Comparison of ENCODE assay signal across 24 cellular contexts in the genomic region with DNA sequence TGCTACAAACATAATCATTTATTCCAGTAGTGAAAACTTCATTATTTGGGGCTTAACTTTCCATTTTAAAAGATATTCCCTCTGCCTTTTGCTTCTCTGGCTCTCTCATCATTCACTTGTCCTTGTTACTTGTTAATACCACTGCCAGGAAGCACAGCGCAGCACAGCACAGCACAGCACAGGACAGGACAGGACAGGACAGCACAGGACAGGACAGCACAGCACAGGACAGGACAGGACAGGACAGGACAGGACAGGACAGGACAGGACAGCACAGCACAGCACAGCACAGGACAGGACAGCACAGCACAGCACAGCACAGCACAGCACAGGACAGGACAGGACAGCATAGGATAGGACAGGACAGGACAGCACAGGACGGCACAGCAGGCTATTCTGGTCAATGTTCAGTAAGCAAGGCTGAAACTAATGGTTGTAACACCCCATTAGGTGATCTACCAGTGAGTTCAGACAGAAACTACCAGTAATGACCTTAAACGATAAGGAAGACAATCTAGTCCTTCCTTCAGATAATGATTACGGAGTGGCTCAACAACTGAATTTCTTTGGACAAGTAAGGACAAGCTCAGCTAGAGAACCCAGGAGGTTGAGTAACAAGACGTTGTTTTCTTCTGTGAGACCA. TPM values are rescaled to one million over a fixed set of nuclear protein-coding genes. Genes with fewer than 3 reads are reported as not detected.
A peak's percentile ranks its signal among the peaks of the same experiment; 100 is the strongest.
DNase-seq lines count a peak whose midpoint lies in the region; ATAC-seq and TF ChIP-seq lines count a peak whose summit lies in the region.
"Had no signal": no experiment of that assay in that cellular context is flagged by ENCODE, and none has a peak within 500 bp of the region (broad histone marks: within the 10 kb centered on the region; RNA-seq: fewer than 3 reads in every experiment).

No MANE protein-coding gene starts in this region.

- H3K79me2 ChIP-seq in Loucy (ENCODE audit: insufficient read depth, low read length) = peaks cover 94% of the 10 kb centered on the region

- H2BK15ac ChIP-seq in mesenchymal stem cell (ENCODE audit: low read depth, poor library complexity, severe bottlenecking) = no peak overlapping the region

- H3K27me3 Mint-ChIP-seq in CD4-positive, CD25-positive, alpha-beta regulatory T cell = no peaks in the 10 kb centered on the region
- H3K27me3 Mint-ChIP-seq in effector memory CD8-positive, alpha-beta T cell = no peaks in the 10 kb centered on the region
- no peaks in the 10 kb centered on the region for H3K27me3 Mint-ChIP-seq in activated T-helper 1 cell treated with anti-CD3 and anti-CD28 coated beads, Interleukin-12 subunit alpha, Interleukin-12 subunit beta, Interleukin-2, Interleukin-4 antibody, amounts not matched to agents 30 ng/mL and 10 ng/mL and 1 ng/mL, durations not matched to agents 14 hours and 24 hours and 36 hours (ENCODE audit: insufficient read depth)
- H3K27me3 Mint-ChIP-seq: CD8-positive, alpha-beta memory T cell had no signal

- intact Hi-C loops in upper lobe of right lung (cut with DNase I) = no loop called here
- intact Hi-C loops in activated T-helper 1 cell treated with anti-CD3 and anti-CD28 coated beads, Interleukin-12 subunit alpha, Interleukin-12 subunit beta, Interleukin-2, Interleukin-4 antibody, amounts not matched to agents 30 ng/mL and 10 ng/mL and 1 ng/mL, durations not matched to agents 14 hours and 24 hours and 36 hours (cut with micrococcal nuclease) = no loop called here

- peaks cover 11% of the 10 kb centered on the region for H3K36me3 ChIP-seq in CD4-positive, CD25-positive, alpha-beta regulatory T cell (ENCODE audit: control insufficient read depth, insufficient read depth, low read length)
- H3K36me3 ChIP-seq in Loucy (ENCODE audit: insufficient read depth, low read length) (no peaks in the 10 kb centered on the region), mesenchymal stem cell (ENCODE audit: control insufficient read depth in 1 of 2, insufficient read depth in 2 of 2, low read depth in 1 of 2, low read length in 2 of 2) (peaks cover 3 to 4% of the 10 kb centered on the region in 2 experiments), upper lobe of right lung (no peaks in the 10 kb centered on the region)

- H2AK5ac ChIP-seq in mesenchymal stem cell (ENCODE audit: low read length, severe bottlenecking) = peak overlapping the region; percentile 38

- H3K4me1 ChIP-seq in CD4-positive, CD25-positive, alpha-beta regulatory T cell (ENCODE audit: control insufficient read depth, insufficient read depth, low read length, poor library complexity, severe bottlenecking) = peaks cover 46% of the 10 kb centered on the region
- H3K4me1 ChIP-seq in Loucy (ENCODE audit: insufficient read depth, low read length, poor library complexity, severe bottlenecking) (peaks cover 39% of the 10 kb centered on the region), mesenchymal stem cell (ENCODE audit: control insufficient read depth, insufficient read depth, low read depth, low read length) (peaks cover 9% of the 10 kb centered on the region), upper lobe of right lung (peaks cover 24% of the 10 kb centered on the region)

- H3K27ac ChIP-seq in CD4-positive, CD25-positive, alpha-beta regulatory T cell (ENCODE audit: insufficient read depth, low read length, poor library complexity, severe bottlenecking) = peak overlapping the region; percentile 21
- H3K27ac ChIP-seq in mesenchymal stem cell (ENCODE audit: low read length, poor library complexity, severe bottlenecking) (no peak overlapping the region), upper lobe of right lung (no peak overlapping the region)
- H3K27ac ChIP-seq: KMS-11, psoas muscle had no signal

- 98% methylated on average over 4 of the region's 5 CpGs for WGBS in mesenchymal stem cell

- no peaks in the 10 kb centered on the region for H3K9me3 Mint-ChIP-seq in CD4-positive, CD25-positive, alpha-beta regulatory T cell
- no peaks in the 10 kb centered on the region for H3K9me3 Mint-ChIP-seq in effector memory CD8-positive, alpha-beta T cell
- no peaks in the 10 kb centered on the region for H3K9me3 Mint-ChIP-seq in activated T-helper 1 cell treated with anti-CD3 and anti-CD28 coated beads, Interleukin-12 subunit alpha, Interleukin-12 subunit beta, Interleukin-2, Interleukin-4 antibody, amounts not matched to agents 30 ng/mL and 10 ng/mL and 1 ng/mL, durations not matched to agents 14 hours and 24 hours and 36 hours
- H3K9me3 Mint-ChIP-seq: CD8-positive, alpha-beta memory T cell had no signal

- H3K4me3 Mint-ChIP-seq in CD4-positive, CD25-positive, alpha-beta regulatory T cell = peak overlapping the region; percentile 8 to 59 (median 32)
- no peak overlapping the region for H3K4me3 Mint-ChIP-seq in effector memory CD8-positive, alpha-beta T cell
- no peak overlapping the region for H3K4me3 Mint-ChIP-seq in activated T-helper 1 cell treated with anti-CD3 and anti-CD28 coated beads, Interleukin-12 subunit alpha, Interleukin-12 subunit beta, Interleukin-2, Interleukin-4 antibody, amounts not matched to agents 30 ng/mL and 10 ng/mL and 1 ng/mL, durations not matched to agents 14 hours and 24 hours and 36 hours
- H3K4me3 Mint-ChIP-seq: CD8-positive, alpha-beta memory T cell had no signal

- H2BK120ac ChIP-seq in mesenchymal stem cell (ENCODE audit: low read depth, low read length) = no peak overlapping the region

- H3K4ac ChIP-seq in mesenchymal stem cell (ENCODE audit: low read depth in 1 of 2, low read length in 2 of 2) = no peak overlapping the region

- H2AFZ ChIP-seq in Loucy (ENCODE audit: low read length) (no peak overlapping the region), mesenchymal stem cell (ENCODE audit: low read depth, low read length) (no peak overlapping the region)

- H3K36me3 Mint-ChIP-seq in CD4-positive, CD25-positive, alpha-beta regulatory T cell = peaks cover 11% of the 10 kb centered on the region
- H3K36me3 Mint-ChIP-seq in effector memory CD8-positive, alpha-beta T cell (ENCODE audit: insufficient read depth) = peaks cover 29% of the 10 kb centered on the region
- peaks cover 19% of the 10 kb centered on the region for H3K36me3 Mint-ChIP-seq in activated T-helper 1 cell treated with anti-CD3 and anti-CD28 coated beads, Interleukin-12 subunit alpha, Interleukin-12 subunit beta, Interleukin-2, Interleukin-4 antibody, amounts not matched to agents 30 ng/mL and 10 ng/mL and 1 ng/mL, durations not matched to agents 14 hours and 24 hours and 36 hours (ENCODE audit: low read depth)

- peaks cover 46% of the 10 kb centered on the region for H4K20me1 ChIP-seq in Loucy (ENCODE audit: insufficient read depth, low read length, poor library complexity, severe bottlenecking)

- ATAC-seq in CD4-positive, CD25-positive, alpha-beta regulatory T cell (ENCODE audit: low read depth in 2 of 2) = no peak
- no peak for ATAC-seq in effector memory CD8-positive, alpha-beta T cell (replicated peaks)
- ATAC-seq in upper lobe of right lung = no peak
- ATAC-seq: HCT116, psoas muscle had no signal

- peak overlapping the region; percentile 1 to 89 (median 69) for H3K27ac Mint-ChIP-seq in CD4-positive, CD25-positive, alpha-beta regulatory T cell
- H3K27ac Mint-ChIP-seq in effector memory CD8-positive, alpha-beta T cell = peak overlapping the region; percentile 63 to 78
- no peak overlapping the region for H3K27ac Mint-ChIP-seq in activated T-helper 1 cell treated with anti-CD3 and anti-CD28 coated beads, Interleukin-12 subunit alpha, Interleukin-12 subunit beta, Interleukin-2, Interleukin-4 antibody, amounts not matched to agents 30 ng/mL and 10 ng/mL and 1 ng/mL, durations not matched to agents 14 hours and 24 hours and 36 hours

- H3K4me3 ChIP-seq in CD4-positive, CD25-positive, alpha-beta regulatory T cell (ENCODE audit: low read depth, low read length) = no peak overlapping the region
- H3K4me3 ChIP-seq in Loucy (ENCODE audit: low read length, poor library complexity, severe bottlenecking) = peak overlapping the region; percentile 52
- H3K4me3 ChIP-seq in mesenchymal stem cell (ENCODE audit: insufficient read depth in 1 of 2, low read depth in 1 of 2, low read length in 2 of 2) = no peak overlapping the region
- H3K4me3 ChIP-seq in upper lobe of right lung = no peak overlapping the region
- H3K4me3 ChIP-seq: psoas muscle, skin epidermis had no signal

- peak overlapping the region in 1 of 2 experiments; percentile 96 for H3K23ac ChIP-seq in mesenchymal stem cell (ENCODE audit: low read length in 2 of 2)

- H3K4me1 Mint-ChIP-seq in CD4-positive, CD25-positive, alpha-beta regulatory T cell = peaks cover 36 to 66% (median 54%) of the 10 kb centered on the region in 4 donors
- H3K4me1 Mint-ChIP-seq in effector memory CD8-positive, alpha-beta T cell (ENCODE audit: low read depth in 2 of 2) = peaks cover 37 to 47% of the 10 kb centered on the region in 2 donors
- peaks cover 48% of the 10 kb centered on the region for H3K4me1 Mint-ChIP-seq in activated T-helper 1 cell treated with anti-CD3 and anti-CD28 coated beads, Interleukin-12 subunit alpha, Interleukin-12 subunit beta, Interleukin-2, Interleukin-4 antibody, amounts not matched to agents 30 ng/mL and 10 ng/mL and 1 ng/mL, durations not matched to agents 14 hours and 24 hours and 36 hours (ENCODE audit: low read depth)

- TF ChIP-seq CTCF in Loucy (conservative IDR thresholded peaks at IDR 0.05; ENCODE audit: low read length) = no peak
- TF ChIP-seq CTCF in upper lobe of right lung (IDR thresholded peaks at IDR 0.05) = no peak

- peak overlapping the region in 1 of 2 experiments; percentile 46 for H3K14ac ChIP-seq in mesenchymal stem cell (ENCODE audit: low read length in 2 of 2)

- no peaks in the 10 kb centered on the region for H3K9me3 ChIP-seq in CD4-positive, CD25-positive, alpha-beta regulatory T cell (ENCODE audit: control insufficient read depth in 2 of 2, low read length in 2 of 2)
- H3K9me3 ChIP-seq in Loucy (ENCODE audit: insufficient read depth, low read depth, low read length) (no peaks in the 10 kb centered on the region), mesenchymal stem cell (ENCODE audit: control insufficient read depth, low read length) (no peaks in the 10 kb centered on the region), upper lobe of right lung (no peaks in the 10 kb centered on the region)
- H3K9me3 ChIP-seq: psoas muscle had no signal

- peak overlapping the region; percentile 41 for H4K8ac ChIP-seq in mesenchymal stem cell (ENCODE audit: low read length)

- H3K9ac ChIP-seq in Loucy (ENCODE audit: low read depth, low read length, poor library complexity, severe bottlenecking) (peak overlapping the region; percentile 58), mesenchymal stem cell (ENCODE audit: low read length) (no peak overlapping the region)
- H3K9ac ChIP-seq: KMS-11 had no signal

- no peak overlapping the region for H2BK5ac ChIP-seq in mesenchymal stem cell (ENCODE audit: low read depth, low read length, poor library complexity, severe bottlenecking)

- H3K79me1 ChIP-seq in mesenchymal stem cell (replicated peaks; ENCODE audit: low read length, poor library complexity, severe bottlenecking) = peaks cover 11% of the 10 kb centered on the region

- peak overlapping the region; percentile 72 for H3K4me2 ChIP-seq in Loucy (ENCODE audit: low read depth, low read length, poor library complexity, severe bottlenecking)
- no peak overlapping the region for H3K4me2 ChIP-seq in mesenchymal stem cell (ENCODE audit: low read length, poor library complexity, severe bottlenecking)
- H3K4me2 ChIP-seq: KMS-11 had no signal

- H3K18ac ChIP-seq in mesenchymal stem cell (ENCODE audit: low read depth in 1 of 2, low read length in 2 of 2) = peak overlapping the region in 1 of 2 experiments; percentile 13

- DNase-seq in CD4-positive, CD25-positive, alpha-beta regulatory T cell = no peak
- DNase-seq in effector memory CD8-positive, alpha-beta T cell = no peak
- DNase-seq in mesenchymal stem cell (no peak), HK-2 (ENCODE audit: unreplicated experiment) (no peak), upper lobe of right lung (no peak), AG08396 (ENCODE audit: low spot score) (no peak)
- no peak for DNase-seq in activated T-helper 1 cell treated with anti-CD3 and anti-CD28 coated beads, Interleukin-12 subunit alpha, Interleukin-12 subunit beta, Interleukin-2, Interleukin-4 antibody, amounts not matched to agents 30 ng/mL and 10 ng/mL and 1 ng/mL, durations not matched to agents 14 hours and 24 hours and 36 hours (ENCODE audit: low spot score)
- DNase-seq: activated CD8-positive, alpha-beta memory T cell treated with anti-CD3 and anti-CD28 coated beads, Interleukin-2, amount 50 U/mL, for 48 hours; CD8-positive, alpha-beta memory T cell; effector CD8-positive, alpha-beta T cell; NCI-H1048; NCI-H2081 treated with DMSO at 0.1 percent for 48 hours; NK-92 treated with Interleukin-12 subunit alpha and Interleukin-12 subunit beta, amount 100 ng/mL, for 24 hours; psoas muscle; RPMI8226; stimulated activated CD4-positive, alpha-beta T cell treated with anti-CD3 and anti-CD28 coated beads, Interleukin-4, amount 100 ng/mL, for 1 hour had no signal

- 0 out of 2 replicates have a peak, but pooled peaks cover 5% of the 10 kb centered on the region for H3F3A ChIP-seq in Loucy (ENCODE audit: low read depth)

- peak overlapping the region; percentile 83 to 85 for H2BK12ac ChIP-seq in mesenchymal stem cell (ENCODE audit: low read length in 2 of 2)

- no peaks in the 10 kb centered on the region for H3K9me2 ChIP-seq in Loucy (replicated peaks; ENCODE audit: low read depth, low read length)

- no peaks in the 10 kb centered on the region for H3K27me3 ChIP-seq in CD4-positive, CD25-positive, alpha-beta regulatory T cell (ENCODE audit: control insufficient read depth, insufficient read depth, low read length)
- no peaks in the 10 kb centered on the region for H3K27me3 ChIP-seq in Loucy (ENCODE audit: insufficient read depth, low read length, poor library complexity, severe bottlenecking)
- H3K27me3 ChIP-seq in mesenchymal stem cell (ENCODE audit: control insufficient read depth in 1 of 2, insufficient read depth in 1 of 2, low read length in 2 of 2) = no peaks in the 10 kb centered on the region
- no peaks in the 10 kb centered on the region for H3K27me3 ChIP-seq in upper lobe of right lung

- peak overlapping the region; percentile 90 for H4K91ac ChIP-seq in mesenchymal stem cell (ENCODE audit: low read length)

RNA-seq across cellular contexts. Expression of a gene that starts 31.9 kb away (rescaled TPM):
- 61.0 TPM for total RNA-seq in CD4-positive, CD25-positive, alpha-beta regulatory T cell
- 10 to 100 TPM; 18.9 to 31.7 (median 21.2) TPM for polyA plus RNA-seq in CD4-positive, CD25-positive, alpha-beta regulatory T cell
- 39.7 TPM for polyA plus RNA-seq in mesenchymal stem cell (2013, experiment 1 of 2)
- polyA plus RNA-seq in mesenchymal stem cell (2013, experiment 2 of 2) = 37.5 TPM
- 37.0 TPM for total RNA-seq in upper lobe of right lung
- 34.3 and 37.1 TPM in 2 replicates for total RNA-seq in activated T-helper 1 cell treated with anti-CD3 and anti-CD28 coated beads, Interleukin-12 subunit alpha, Interleukin-12 subunit beta, Interleukin-2, Interleukin-4 antibody, amounts not matched to agents 30 ng/mL and 10 ng/mL and 1 ng/mL, durations not matched to agents 14 hours and 24 hours and 36 hours

RNA-seq across cellular contexts. Expression of a gene that starts 36.9 kb away (rescaled TPM):
- total RNA-seq in CD4-positive, CD25-positive, alpha-beta regulatory T cell = not detected
- not detected for polyA plus RNA-seq in CD4-positive, CD25-positive, alpha-beta regulatory T cell
- not detected for polyA plus RNA-seq in mesenchymal stem cell (2013, experiment 1 of 2)
- polyA plus RNA-seq in mesenchymal stem cell (2013, experiment 2 of 2) = not detected
- total RNA-seq in upper lobe of right lung = not detected
- total RNA-seq in activated T-helper 1 cell treated with anti-CD3 and anti-CD28 coated beads, Interleukin-12 subunit alpha, Interleukin-12 subunit beta, Interleukin-2, Interleukin-4 antibody, amounts not matched to agents 30 ng/mL and 10 ng/mL and 1 ng/mL, durations not matched to agents 14 hours and 24 hours and 36 hours = not detected in 2 replicates
- total RNA-seq: CD8-positive, alpha-beta memory T cell; fibroblast of villous mesenchyme; kidney epithelial cell; NCI-H460; psoas muscle had no signal
- polyA plus RNA-seq: CD8-positive, alpha-beta memory T cell; neural cell; psoas muscle had no signal

RNA-seq across cellular contexts. Expression of a gene that starts 60.0 kb away (rescaled TPM):
- 0.05 TPM for total RNA-seq in CD4-positive, CD25-positive, alpha-beta regulatory T cell
- under 1 TPM in 1 of 4 donors, not detected in 3; 0.05 TPM for polyA plus RNA-seq in CD4-positive, CD25-positive, alpha-beta regulatory T cell
- 0.03 TPM for polyA plus RNA-seq in mesenchymal stem cell (2013, experiment 1 of 2)
- polyA plus RNA-seq in mesenchymal stem cell (2013, experiment 2 of 2) = 0.12 TPM
- total RNA-seq in upper lobe of right lung = 0.38 TPM
- total RNA-seq in activated T-helper 1 cell treated with anti-CD3 and anti-CD28 coated beads, Interleukin-12 subunit alpha, Interleukin-12 subunit beta, Interleukin-2, Interleukin-4 antibody, amounts not matched to agents 30 ng/mL and 10 ng/mL and 1 ng/mL, durations not matched to agents 14 hours and 24 hours and 36 hours = 0.29 and 0.44 TPM in 2 replicates
- total RNA-seq: fibroblast of villous mesenchyme had no signal
- polyA plus RNA-seq: CD8-positive, alpha-beta memory T cell had no signal

Comparison
In these comparisons a context has a peak if more than half of its experiments do, and no peak if none do; other contexts are left out.
1. H3K4me3 Mint-ChIP-seq: peak in CD4-positive, CD25-positive, alpha-beta regulatory T cell (4 of 4); none in effector memory CD8-positive, alpha-beta T cell (0 of 2) and activated T-helper 1 cell treated with anti-CD3 and anti-CD28 coated beads, Interleukin-12 subunit alpha, Interleukin-12 subunit beta, Interleukin-2, Interleukin-4 antibody, amounts not matched to agents 30 ng/mL and 10 ng/mL and 1 ng/mL, durations not matched to agents 14 hours and 24 hours and 36 hours (single experiment).